In the genomic region with DNA sequence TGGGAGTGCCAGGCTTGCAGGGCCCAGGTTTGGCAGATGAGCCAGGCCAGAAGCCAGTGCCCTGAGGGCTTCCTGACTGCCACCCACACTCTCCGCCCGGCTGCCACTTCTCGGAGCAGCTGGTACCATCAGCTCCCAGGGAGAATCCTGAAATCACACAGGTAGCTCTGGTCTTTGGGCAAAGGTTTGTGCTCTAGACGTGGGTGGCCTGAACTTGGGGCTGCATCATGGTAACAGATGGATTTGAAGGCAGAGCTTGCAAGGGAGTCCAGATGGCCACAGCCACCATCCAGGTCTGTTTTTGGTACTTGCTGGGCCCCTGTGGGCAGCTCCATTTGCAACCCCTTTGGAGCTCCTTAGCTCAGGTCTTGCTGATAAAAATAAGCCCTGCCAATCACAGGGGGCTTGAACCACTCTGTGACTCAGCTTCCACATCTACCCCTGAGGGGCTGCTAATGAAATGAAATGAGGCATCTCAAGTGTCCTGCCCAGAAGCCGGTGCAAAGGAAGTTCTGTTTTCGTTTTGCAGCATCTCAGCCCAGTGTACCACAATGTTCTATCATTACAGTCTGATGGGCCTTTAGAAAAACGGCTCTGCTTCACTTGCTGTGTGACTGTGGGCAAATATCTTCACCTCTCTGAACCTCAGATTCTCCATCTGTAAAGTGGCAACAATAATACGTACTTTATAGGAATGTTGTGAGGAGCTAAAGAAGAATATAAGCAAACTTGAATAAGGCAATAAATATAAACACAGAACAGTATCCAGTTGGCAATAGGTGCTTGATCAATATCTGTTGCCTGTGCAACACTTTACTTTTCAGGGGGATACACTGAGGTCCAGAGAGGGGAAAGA, we compare ENCODE assay signal across 25 cellular contexts. TPM values are rescaled to one million over a fixed set of nuclear protein-coding genes. Genes with fewer than 3 reads are reported as not detected.
DNase-seq lines count a peak whose midpoint lies in the region; ATAC-seq and TF ChIP-seq lines count a peak whose summit lies in the region.
"Had no signal": no experiment of that assay in that cellular context is flagged by ENCODE, and none has a peak within 500 bp of the region (broad histone marks: within the 10 kb centered on the region; RNA-seq: fewer than 3 reads in every experiment).

No MANE protein-coding gene starts in this region.

- no peaks in the 10 kb centered on the region for H3K9me2 ChIP-seq in OCI-LY7 (ENCODE audit: insufficient read depth, low read length)

- dilution Hi-C loops in mammary epithelial cell (cut with HindIII; ENCODE audit: low sequenced_read_pairs) = no loop called here

- H3K27me3 ChIP-seq in mammary epithelial cell (ENCODE audit: insufficient read depth, low read length) = no peaks in the 10 kb centered on the region
- H3K27me3 ChIP-seq: vagina had no signal

- H4K20me1 ChIP-seq in mammary epithelial cell (ENCODE audit: insufficient read depth, low read length) = no peaks in the 10 kb centered on the region
- no peaks in the 10 kb centered on the region for H4K20me1 ChIP-seq in OCI-LY7 (ENCODE audit: insufficient read depth, low read length)

- no peak overlapping the region for H3K9ac ChIP-seq in mammary epithelial cell (ENCODE audit: insufficient read depth, low read length)

- no TSS peak for BruUV-seq in mammary epithelial cell (replicated peaks; lab: Mats Ljungman, UMichigan)
- no TSS peak for BruUV-seq in OCI-LY7 (replicated peaks; lab: Mats Ljungman, UMichigan)

- POLR2A ChIA-PET in OCI-LY7 (lab: Charles Lee) = no interaction called here

- no peak overlapping the region for H3K4me3 ChIP-seq in mammary epithelial cell (replicated peaks in 1 of 3; ENCODE audit: insufficient read depth in 1 of 3, low read depth in 2 of 3, low read length in 3 of 3)
- H3K4me3 ChIP-seq in OCI-LY7 (ENCODE audit: low read depth, low read length, poor library complexity, severe bottlenecking) = no peak overlapping the region
- H3K4me3 ChIP-seq: SJCRH30, vagina had no signal

- H3K4me2 ChIP-seq in mammary epithelial cell (ENCODE audit: insufficient read depth, low read depth, low read length) = no peak overlapping the region
- H3K4me2 ChIP-seq in OCI-LY7 (ENCODE audit: low read length) = no peak overlapping the region

- no peak for TF ChIP-seq CTCF in mammary epithelial cell (conservative IDR thresholded peaks at IDR 0.05 in 1 of 2, IDR thresholded peaks at IDR 0.05 in 1 of 2; ENCODE audit: extremely low read depth in 1 of 2, insufficient read depth in 1 of 2, low read depth in 1 of 2, low read length in 2 of 2)
- no peak for TF ChIP-seq CTCF in OCI-LY7 (conservative IDR thresholded peaks at IDR 0.05; ENCODE audit: low read length)

- H3K27ac ChIP-seq in mammary epithelial cell (ENCODE audit: insufficient read depth, low read depth, low read length) (no peak overlapping the region), OCI-LY7 (ENCODE audit: low read depth, low read length, poor library complexity, severe bottlenecking) (no peak overlapping the region)
- H3K27ac ChIP-seq: brain microvascular endothelial cell, SJCRH30, vagina had no signal

- H3K79me2 ChIP-seq in mammary epithelial cell (ENCODE audit: insufficient read depth, low read length) = no peaks in the 10 kb centered on the region
- H3K79me2 ChIP-seq in OCI-LY7 (ENCODE audit: insufficient read depth, low read depth, low read length) = no peaks in the 10 kb centered on the region

- H3K4me1 ChIP-seq in mammary epithelial cell (ENCODE audit: insufficient read depth, low read length) (peaks cover 18% of the 10 kb centered on the region), OCI-LY7 (ENCODE audit: insufficient read depth, low read length, poor library complexity, severe bottlenecking) (no peaks in the 10 kb centered on the region)
- H3K4me1 ChIP-seq: Caco-2 had no signal

- DNase-seq in NCI-H1417 (lab: John Stamatoyannopoulos, UW) (peak in 2 of 3 experiments; percentile 43 to 54), NCI-H1417 treated with DMSO at 0.1 percent for 48 hours (lab: John Stamatoyannopoulos, UW) (no peak), NCI-H446 treated with DMSO at 0.1 percent for 48 hours (lab: John Stamatoyannopoulos, UW) (peak; percentile 39), mammary epithelial cell (peak; percentile 27), occipital lobe (lab: John Stamatoyannopoulos, UW) (peak; percentile 6), OCI-LY7 (ENCODE audit: low spot score) (no peak)
- DNase-seq: 8988T; activated CD4-positive, alpha-beta T cell treated with anti-CD3 and anti-CD28 coated beads, Interleukin-2, amount 10 ng/mL, durations not matched to agents 7 days and 5 days; activated CD8-positive, alpha-beta memory T cell treated with anti-CD3 and anti-CD28 coated beads, Interleukin-2, amount 50 U/mL, for 4 hours; activated effector memory CD4-positive, alpha-beta T cell treated with anti-CD3 and anti-CD28 coated beads, Interleukin-2, amount 50 U/mL, for 16 hours; activated naive CD8-positive, alpha-beta T cell treated with anti-CD3 and anti-CD28 coated beads, Interleukin-2, amount 50 U/mL, for 24 hours; brain microvascular endothelial cell; Caco-2; EL; head of caudate nucleus; KG1; NCI-H2029; NCI-H510A treated with DMSO at 0.1 percent for 48 hours; OCI-M1; SJCRH30; stimulated activated CD4-positive, alpha-beta T cell treated with anti-CD3 and anti-CD28 coated beads, Interleukin-15, amount 100 ng/mL, for 24 hours had no signal

- no peaks in the 10 kb centered on the region for H3K36me3 ChIP-seq in mammary epithelial cell (ENCODE audit: insufficient read depth, low read length)
- no peaks in the 10 kb centered on the region for H3K36me3 ChIP-seq in OCI-LY7 (ENCODE audit: insufficient read depth, low read length)
- H3K36me3 ChIP-seq: brain microvascular endothelial cell, SJCRH30, vagina had no signal

- intact Hi-C loops in mammary epithelial cell (cut with micrococcal nuclease) (loop anchor here (10.0 kb wide), 1 partner anchor 309 kb away; a partner anchor contains a TSS), OCI-LY7 (cut with micrococcal nuclease; ENCODE audit: unreplicated experiment) (no loop called here)

- ATAC-seq in HG02610 (IDR thresholded peaks at IDR 0.05; ENCODE audit: unreplicated experiment) = no peak
- no peak for ATAC-seq in GM18909 (IDR thresholded peaks at IDR 0.05; ENCODE audit: poor library complexity, unreplicated experiment)
- ATAC-seq: activated naive CD8-positive, alpha-beta T cell treated with anti-CD3 and anti-CD28 coated beads, Interleukin-2, amount 50 U/mL, for 24 hours had no signal

- in situ Hi-C loops in mammary epithelial cell (cut with MboI; ENCODE audit: low sequenced_read_pairs in 2 of 2) = loop anchor here in 1 of 2 donors (25.0 kb wide), 1 partner anchor 196 kb away; no protein-coding TSS in a partner anchor

- CTCF ChIA-PET in mammary epithelial cell (lab: Charles Lee; ENCODE audit: low non-redundant PET) (interaction anchor here (0.6 kb wide), 1 partner anchor 203 kb away, joined by 4 read pairs; no protein-coding TSS in a partner anchor), OCI-LY7 (lab: Charles Lee; ENCODE audit: unreplicated experiment) (no interaction called here)

- 57% methylated on average over 6 of the region's 8 CpGs for WGBS in mammary epithelial cell (ENCODE audit: low coverage, missing lambda C conversion rate)

- H3K9me3 ChIP-seq in mammary epithelial cell (replicated peaks; ENCODE audit: insufficient read depth, low read length) (no peaks in the 10 kb centered on the region), OCI-LY7 (ENCODE audit: low read length) (no peaks in the 10 kb centered on the region)
- H3K9me3 ChIP-seq: Caco-2, SJCRH30, vagina had no signal

- H2AFZ ChIP-seq in mammary epithelial cell (ENCODE audit: low read depth, low read length) (no peak overlapping the region), OCI-LY7 (ENCODE audit: low read length) (no peak overlapping the region)

RNA-seq across cellular contexts. Expression of a gene that starts 25.1 kb away (rescaled TPM):
- total RNA-seq in mammary epithelial cell (not detected), occipital lobe (0.31 TPM), OCI-LY7 (2022) (not detected in 2 replicates)
- not detected for polyA plus RNA-seq in mammary epithelial cell
- not detected for polyA minus RNA-seq in mammary epithelial cell
- total RNA-seq in OCI-LY7 (2014; rRNA removed; shearing (Covaris generic)) = not detected in 2 replicates
- total RNA-seq: activated CD4-positive, alpha-beta T cell treated with anti-CD3 and anti-CD28 coated beads, Interleukin-2, amount 10 ng/mL, durations not matched to agents 7 days and 5 days; mononuclear cell had no signal

Comparison
In these comparisons a context has a peak if more than half of its experiments do, and no peak if none do; other contexts are left out.
1. DNase-seq: peak in NCI-H1417 (2 of 3), NCI-H446 treated with DMSO at 0.1 percent for 48 hours (single experiment), mammary epithelial cell (single experiment) and occipital lobe (single experiment); none in NCI-H1417 treated with DMSO at 0.1 percent for 48 hours (single experiment) and OCI-LY7 (single experiment).